In the genomic region with DNA sequence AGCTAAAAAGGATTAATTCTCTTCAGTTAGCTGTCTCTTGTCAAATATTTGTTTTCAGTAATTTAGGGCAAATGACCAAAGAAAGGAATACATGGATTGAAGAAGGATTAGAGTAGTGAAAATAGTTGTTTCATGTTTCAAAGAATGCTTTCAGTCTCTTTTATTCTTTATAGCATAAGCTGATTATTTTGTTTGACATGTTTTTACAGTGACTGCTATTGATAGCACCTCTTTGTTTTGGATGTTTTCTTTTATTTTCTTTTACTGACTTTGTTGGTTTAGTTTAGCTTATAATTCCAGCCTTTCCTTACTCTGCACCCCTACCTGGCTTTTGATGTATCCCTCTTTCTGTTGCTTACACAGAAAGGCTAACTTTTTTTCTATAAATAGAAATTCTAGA, we compare ENCODE assay signal across 27 cellular contexts.
"Had no signal": no experiment of that assay in that cellular context is flagged by ENCODE, and none has a peak within 500 bp of the region (broad histone marks: within the 10 kb centered on the region; RNA-seq: fewer than 3 reads in every experiment).

No MANE protein-coding gene starts in this region.

- H3K4me3 Mint-ChIP-seq: effector memory CD8-positive, alpha-beta T cell; nephron progenitor cell had no signal

- H3K9me3 Mint-ChIP-seq: effector memory CD8-positive, alpha-beta T cell; naive thymus-derived CD4-positive, alpha-beta T cell; nephron progenitor cell had no signal

- H3K36me3 ChIP-seq: esophagus squamous epithelium, prostate gland, right atrium auricular region, stomach, thyroid gland, vagina had no signal

- H3K4me1 Mint-ChIP-seq: nephron progenitor cell had no signal

- FAIRE-seq: endometrium, frontal cortex, kidney had no signal

- H3K27ac Mint-ChIP-seq: nephron progenitor cell had no signal

- H3K27me3 ChIP-seq: esophagus squamous epithelium, right atrium auricular region, stomach, thyroid gland, vagina had no signal

- ATAC-seq: effector memory CD8-positive, alpha-beta T cell; left lobe of liver; naive thymus-derived CD4-positive, alpha-beta T cell; sciatic nerve had no signal

- H3K4me3 ChIP-seq: esophagus squamous epithelium, lung, prostate gland, right atrium auricular region, smooth muscle cell, stomach, thyroid gland, vagina had no signal

- H3K9me3 ChIP-seq: esophagus squamous epithelium, prostate gland, right atrium auricular region, stomach, thyroid gland, vagina had no signal

- H3K27me3 Mint-ChIP-seq: naive thymus-derived CD4-positive, alpha-beta T cell had no signal

- H3K4me2 ChIP-seq: smooth muscle cell had no signal

- H3K4me1 ChIP-seq: prostate gland, right atrium auricular region, thyroid gland, vagina had no signal

- H3K27ac ChIP-seq: esophagus squamous epithelium, prostate gland, right atrium auricular region, stomach, thyroid gland, vagina had no signal

- DNase-seq: cortex of kidney; effector memory CD8-positive, alpha-beta T cell; erythroblast; esophagus squamous epithelium; kidney; mesenchymal stem cell; midbrain; naive thymus-derived CD4-positive, alpha-beta T cell; nephron progenitor cell; nucleus accumbens; stimulated activated CD4-positive, alpha-beta T cell treated with anti-CD3 and anti-CD28 coated beads, Interleukin-12 subunit alpha, Interleukin-12 subunit beta, amount 100 ng/mL, for 4 hours; stimulated activated CD4-positive, alpha-beta T cell treated with anti-CD3 and anti-CD28 coated beads, Interleukin-1b, Interleukin-23, amount 100 ng/mL, for 48 hours; stimulated activated CD4-positive, alpha-beta T cell treated with anti-CD3 and anti-CD28 coated beads, Interleukin-4, amount 100 ng/mL, for 1 hour; stimulated activated CD8-positive, alpha-beta memory T cell treated with anti-CD3 and anti-CD28 coated beads, Interleukin-4, amount 100 ng/mL, for 48 hours; stimulated activated naive CD4-positive, alpha-beta T cell treated with Interleukin-2 at 50 U/mL for 16 hours; stomach; thyroid gland; trophoblast cell had no signal
